Comparison of ENCODE assay signal across 17 cellular contexts in the genomic region with DNA sequence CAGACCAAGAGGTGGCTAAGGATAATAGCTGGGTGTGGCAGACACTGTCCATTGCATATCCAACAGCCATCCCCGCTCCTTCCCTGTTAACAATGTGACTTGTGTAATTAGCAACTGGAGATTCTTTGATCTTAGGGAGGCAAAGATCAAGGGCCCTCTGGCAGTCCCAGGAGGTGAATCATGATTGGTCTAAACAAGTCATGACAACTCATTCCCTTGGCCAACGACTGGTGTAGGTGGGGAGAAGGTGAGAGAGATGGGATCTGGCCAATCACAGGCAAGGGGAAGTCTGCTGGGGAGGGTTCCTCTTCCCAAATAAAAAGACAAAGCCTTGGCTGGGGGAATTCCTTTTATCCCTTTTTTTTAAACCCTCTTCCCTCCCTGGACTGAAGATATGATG.
"Had no signal": no experiment of that assay in that cellular context is flagged by ENCODE, and none has a peak within 500 bp of the region (broad histone marks: within the 10 kb centered on the region; RNA-seq: fewer than 3 reads in every experiment).

No MANE protein-coding gene starts in this region.

- ATAC-seq: activated CD4-positive, alpha-beta T cell treated with anti-CD3 and anti-CD28 coated beads for 36 hours; activated naive CD8-positive, alpha-beta T cell treated with anti-CD3 and anti-CD28 coated beads, Interleukin-2, amount 50 U/mL, for 24 hours; effector memory CD8-positive, alpha-beta T cell; natural killer cell treated with Interleukin-12 subunit alpha and Interleukin-12 subunit beta and Interleukin-15 and Interleukin-18, amount 100 ng/mL, for 72 hours; psoas muscle; T-cell had no signal

- H3K4me3 ChIP-seq: ascending aorta, psoas muscle, uterus had no signal

- H3K27me3 ChIP-seq: ascending aorta, uterus had no signal

- H3K27ac ChIP-seq: ascending aorta, psoas muscle, uterus, VCaP had no signal

- DNase-seq: activated CD4-positive, alpha-beta memory T cell treated with anti-CD3 and anti-CD28 coated beads, Interleukin-2, amount 10 ng/mL, durations not matched to agents 7 days and 5 days; activated CD4-positive, alpha-beta T cell treated with anti-CD3 and anti-CD28 coated beads for 36 hours; activated CD8-positive, alpha-beta memory T cell treated with anti-CD3 and anti-CD28 coated beads, Interleukin-2, amount 50 U/mL, for 4 hours; activated naive CD4-positive, alpha-beta T cell treated with Interleukin-2 at 50 U/mL for 16 hours; activated naive CD8-positive, alpha-beta T cell treated with anti-CD3 and anti-CD28 coated beads, Interleukin-2, amount 50 U/mL, for 24 hours; cortex of kidney; effector memory CD8-positive, alpha-beta T cell; erythroblast; glutamatergic neuron; psoas muscle; stimulated activated CD4-positive, alpha-beta T cell treated with anti-CD3 and anti-CD28 coated beads, Interleukin-2, amount 100 ng/mL, for 48 hours; T-cell; T1000 had no signal

- H3K9me3 ChIP-seq: ascending aorta, psoas muscle, uterus had no signal

- H3K4me1 ChIP-seq: uterus had no signal

- H3K36me3 ChIP-seq: ascending aorta, uterus had no signal
